Comparison of ENCODE assay signal across 8 cellular contexts in genomic region chr6:139539852-139540251, GRCh38.
DNase-seq lines count a peak whose midpoint lies in the region; ATAC-seq and TF ChIP-seq lines count a peak whose summit lies in the region.

No MANE protein-coding gene starts in this region.

- DNase-seq in activated T-cell treated with anti-CD3 and anti-CD28 coated beads, Interleukin-2, amount 50 U/mL, for 24 hours = no peak
- no peak for DNase-seq in activated T-cell treated with anti-CD3 and anti-CD28 coated beads, Interleukin-2, amount 50 U/mL, for 1 hour
- DNase-seq in SW480 (ENCODE audit: low spot score) = peak; percentile 78
- DNase-seq in glomerular visceral epithelial cell (ENCODE audit: extremely low spot score) = peak; percentile 94
- peak; percentile 50 for DNase-seq in stomach
- DNase-seq in left lobe of liver (ENCODE audit: low spot score) = no peak
- no peak for DNase-seq in DMS114 treated with DMSO at 0.1 percent for 48 hours (lab: John Stamatoyannopoulos, UW; ENCODE audit: unreplicated experiment)

- H3K9me3 Mint-ChIP-seq in activated T-cell treated with anti-CD3 and anti-CD28 coated beads, Interleukin-2, amount 50 U/mL, for 24 hours = no peaks in the 10 kb centered on the region

- peaks cover 52% of the 10 kb centered on the region for H3K4me1 Mint-ChIP-seq in activated T-cell treated with anti-CD3 and anti-CD28 coated beads, Interleukin-2, amount 50 U/mL, for 24 hours (ENCODE audit: low read depth)

- TF ChIP-seq EP300 in stomach (IDR thresholded peaks at IDR 0.05) = no peak

- H3K4me3 ChIP-seq in stomach = no peak overlapping the region

- WGBS in stomach, 5 donors = 21 to 43% (median 37%) methylated on average over 12 of the region's 12 CpGs

- ATAC-seq in left lobe of liver (no peak), GM19035 (IDR thresholded peaks at IDR 0.05; ENCODE audit: unreplicated experiment) (no peak)

- intact Hi-C loops in stomach (cut with DNase I; ENCODE audit: low total_unique reads) = no loop called here

- H3K9me3 ChIP-seq in stomach = no peaks in the 10 kb centered on the region

- no peak for TF ChIP-seq POLR2A in stomach (IDR thresholded peaks at IDR 0.05)

- H3K27me3 ChIP-seq in stomach = no peaks in the 10 kb centered on the region

- no peaks in the 10 kb centered on the region for H3K36me3 Mint-ChIP-seq in activated T-cell treated with anti-CD3 and anti-CD28 coated beads, Interleukin-2, amount 50 U/mL, for 24 hours (ENCODE audit: low read depth)

- H3K4me3 Mint-ChIP-seq in activated T-cell treated with anti-CD3 and anti-CD28 coated beads, Interleukin-2, amount 50 U/mL, for 24 hours = no peak overlapping the region

- peak overlapping the region; percentile 81 for H3K27ac Mint-ChIP-seq in activated T-cell treated with anti-CD3 and anti-CD28 coated beads, Interleukin-2, amount 50 U/mL, for 24 hours

- no peak for TF ChIP-seq CTCF in stomach (IDR thresholded peaks at IDR 0.05)

- H3K36me3 ChIP-seq in stomach = no peaks in the 10 kb centered on the region

- H3K4me1 ChIP-seq in stomach = peaks cover 29 to 63% (median 48%) of the 10 kb centered on the region in 4 donors

- peak overlapping the region in 4 of 5 donors; percentile 61 to 78 (median 73) for H3K27ac ChIP-seq in stomach

- no peaks in the 10 kb centered on the region for H3K27me3 Mint-ChIP-seq in activated T-cell treated with anti-CD3 and anti-CD28 coated beads, Interleukin-2, amount 50 U/mL, for 24 hours

Comparison
In these comparisons a context has a peak if more than half of its experiments do, and no peak if none do; other contexts are left out.
1. DNase-seq: peak in SW480 (single experiment), glomerular visceral epithelial cell (single experiment) and stomach (single experiment); none in activated T-cell treated with anti-CD3 and anti-CD28 coated beads, Interleukin-2, amount 50 U/mL, for 24 hours (single experiment), activated T-cell treated with anti-CD3 and anti-CD28 coated beads, Interleukin-2, amount 50 U/mL, for 1 hour (single experiment), left lobe of liver (single experiment) and DMS114 treated with DMSO at 0.1 percent for 48 hours (single experiment).